9 cellular contexts compared by ENCODE assay signal in genomic region chrX:57918750-57919436, GRCh38. TPM values are rescaled to one million over a fixed set of nuclear protein-coding genes. Genes with fewer than 3 reads are reported as not detected.
DNase-seq lines count a peak whose midpoint lies in the region; ATAC-seq and TF ChIP-seq lines count a peak whose summit lies in the region.
"Had no signal": no experiment of that assay in that cellular context is flagged by ENCODE, and none has a peak within 500 bp of the region (broad histone marks: within the 10 kb centered on the region; RNA-seq: fewer than 3 reads in every experiment).

No MANE protein-coding gene starts in this region.

- H3K9ac ChIP-seq in Karpas-422 (ENCODE audit: low read length): no peak overlapping the region

- no peak overlapping the region for H3K4me3 ChIP-seq in right atrium auricular region
- no peak overlapping the region for H3K4me3 ChIP-seq in Karpas-422 (ENCODE audit: low read length)
- no peak overlapping the region for H3K4me3 ChIP-seq in kidney epithelial cell (ENCODE audit: low read depth, low read length)
- H3K4me3 ChIP-seq: skin epidermis had no signal

- ATAC-seq in Right ventricle myocardium superior (ENCODE audit: poor library complexity) (peak; percentile 67), HG03457 (IDR thresholded peaks at IDR 0.05; ENCODE audit: unreplicated experiment) (no peak), HG02884 (IDR thresholded peaks at IDR 0.05; ENCODE audit: unreplicated experiment) (no peak)

- intact Hi-C loops in Right ventricle myocardium superior (cut with DNase I): no loop called here

- H3K36me3 ChIP-seq in right atrium auricular region (no peaks in the 10 kb centered on the region), Karpas-422 (ENCODE audit: insufficient read depth, low read length) (no peaks in the 10 kb centered on the region), kidney epithelial cell (ENCODE audit: control insufficient read depth, insufficient read depth, low read length) (no peaks in the 10 kb centered on the region)

- H3K27me3 Mint-ChIP-seq in osteocyte (ENCODE audit: unreplicated experiment): no peaks in the 10 kb centered on the region

- H3K79me2 ChIP-seq in Karpas-422 (ENCODE audit: low read length): no peaks in the 10 kb centered on the region

- H3K9me3 Mint-ChIP-seq in osteocyte (ENCODE audit: unreplicated experiment): peaks cover 39% of the 10 kb centered on the region

- H3K36me3 Mint-ChIP-seq in osteocyte (ENCODE audit: unreplicated experiment): no peaks in the 10 kb centered on the region

- H4K20me1 ChIP-seq in Karpas-422 (ENCODE audit: insufficient read depth, low read depth, low read length): no peaks in the 10 kb centered on the region

- H3K4me1 ChIP-seq in right atrium auricular region (no peaks in the 10 kb centered on the region), Karpas-422 (ENCODE audit: low read length) (no peaks in the 10 kb centered on the region)

- no peaks in the 10 kb centered on the region for H3K9me2 ChIP-seq in Karpas-422 (replicated peaks; ENCODE audit: insufficient read depth, low read length)

- no peak overlapping the region for H2AFZ ChIP-seq in Karpas-422 (ENCODE audit: low read length)

- TF ChIP-seq CTCF in right atrium auricular region (IDR thresholded peaks at IDR 0.05) (peak in 1 of 2 donors; percentile 68), kidney epithelial cell (IDR thresholded peaks at IDR 0.05; ENCODE audit: insufficient read depth, low read length, poor library complexity, severe bottlenecking) (peak; percentile 35), osteocyte (IDR thresholded peaks at IDR 0.05) (no peak)

- no peak overlapping the region for H3K27ac Mint-ChIP-seq in osteocyte (ENCODE audit: unreplicated experiment)

- H3K4me2 ChIP-seq in Karpas-422 (ENCODE audit: low read depth, low read length, poor library complexity, severe bottlenecking): no peak overlapping the region

- DNase-seq in Right ventricle myocardium superior: peak; percentile 43
- no peak for DNase-seq in right atrium auricular region (ENCODE audit: low spot score)
- DNase-seq in Karpas-422: peak; percentile 77
- DNase-seq in activated CD4-positive, CD25-positive, alpha-beta regulatory T cell treated with anti-CD3 and anti-CD28 coated beads, Interleukin-2, amount 50 U/mL, for 72 hours: peak; percentile 35
- no peak for DNase-seq in kidney epithelial cell (ENCODE audit: low read depth)
- no peak for DNase-seq in osteocyte (ENCODE audit: extremely low spot score, unreplicated experiment)

- H3K27ac ChIP-seq in right atrium auricular region (no peak overlapping the region), Karpas-422 (ENCODE audit: low read length) (no peak overlapping the region)
- H3K27ac ChIP-seq: skin epidermis had no signal

- H3K9me3 ChIP-seq in right atrium auricular region (no peaks in the 10 kb centered on the region), Karpas-422 (ENCODE audit: low read length) (no peaks in the 10 kb centered on the region)

- no peaks in the 10 kb centered on the region for H3K4me1 Mint-ChIP-seq in osteocyte (ENCODE audit: unreplicated experiment)

- H3K27me3 ChIP-seq in right atrium auricular region (no peaks in the 10 kb centered on the region), Karpas-422 (ENCODE audit: low read length) (no peaks in the 10 kb centered on the region), kidney epithelial cell (ENCODE audit: control insufficient read depth, insufficient read depth, low read length) (no peaks in the 10 kb centered on the region)

- no peak overlapping the region for H3K4me3 Mint-ChIP-seq in osteocyte (ENCODE audit: unreplicated experiment)

RNA-seq across cellular contexts. Expression of gene ZXDA, which starts 8.6 kb away (rescaled TPM):
- total RNA-seq in Right ventricle myocardium superior: 3.6 TPM
- 1 to 10 TPM; 5.1 to 5.3 TPM for total RNA-seq in right atrium auricular region
- 6.3 and 10.6 TPM in 2 replicates for total RNA-seq in Karpas-422 (2014; rRNA removed; shearing (Covaris generic); ENCODE audit: low replicate concordance)
- total RNA-seq in kidney epithelial cell: 4.7 and 6.5 TPM in 2 replicates
- total RNA-seq in osteocyte: not detected in 2 replicates

Comparison
In these comparisons a context has a peak if more than half of its experiments do, and no peak if none do; other contexts are left out.
1. DNase-seq: peak in Right ventricle myocardium superior (single experiment), Karpas-422 (single experiment) and activated CD4-positive, CD25-positive, alpha-beta regulatory T cell treated with anti-CD3 and anti-CD28 coated beads, Interleukin-2, amount 50 U/mL, for 72 hours (single experiment); none in right atrium auricular region (single experiment), kidney epithelial cell (single experiment) and osteocyte (single experiment).